Comparison of ENCODE assay signal across 32 cellular contexts in genomic region chr21:17869115-17869514, GRCh38.
"Had no signal": no experiment of that assay in that cellular context is flagged by ENCODE, and none has a peak within 500 bp of the region (broad histone marks: within the 10 kb centered on the region; RNA-seq: fewer than 3 reads in every experiment).

No MANE protein-coding gene starts in this region.

- H3K36me3 ChIP-seq: adrenal gland, brain microvascular endothelial cell, breast epithelium had no signal

- H3K27ac ChIP-seq: adrenal gland, body of pancreas, brain microvascular endothelial cell, breast epithelium, VCaP had no signal

- ATAC-seq: activated CD8-positive, alpha-beta T cell treated with anti-CD3 and anti-CD28 coated beads for 36 hours; activated naive CD4-positive, alpha-beta T cell treated with anti-CD3 and anti-CD28 coated beads, Interleukin-2, amount 50 U/mL, for 72 hours; activated T-cell treated with anti-CD3 and anti-CD28 coated beads, Interleukin-2, amount 50 U/mL, for 4 hours; activated T-cell treated with anti-CD3 and anti-CD28 coated beads, Interleukin-2, amount 50 U/mL, for 72 hours; activated T-helper 17 cell treated with anti-CD3 and anti-CD28 coated beads, Interleukin-2, amount 50 U/mL, for 72 hours; body of pancreas had no signal

- H3K27me3 ChIP-seq: adrenal gland, body of pancreas, brain microvascular endothelial cell, breast epithelium had no signal

- DNase-seq: activated B cell treated with CpG ODN at 0.5 μM for 24 hours; activated CD4-positive, alpha-beta memory T cell treated with anti-CD3 and anti-CD28 coated beads for 36 hours; activated CD4-positive, alpha-beta T cell treated with anti-CD3 and anti-CD28 coated beads for 4 hours; activated CD4-positive, alpha-beta T cell treated with anti-CD3 and anti-CD28 coated beads, Interleukin-2, amount 10 ng/mL, durations not matched to agents 24 days and 14 days; activated CD4-positive, alpha-beta T cell treated with anti-CD3 and anti-CD28 coated beads, Interleukin-2, amount 50 U/mL, for 1 hour; activated CD4-positive, alpha-beta T cell treated with anti-CD3 and anti-CD28 coated beads, Interleukin-2, amount 50 U/mL, for 4 hours; activated CD4-positive, CD25-positive, alpha-beta regulatory T cell treated with anti-CD3 and anti-CD28 coated beads, Interleukin-2, amount 50 U/mL, for 72 hours; activated CD8-positive, alpha-beta memory T cell treated with anti-CD3 and anti-CD28 coated beads, Interleukin-2, amount 50 U/mL, for 4 hours; activated CD8-positive, alpha-beta T cell treated with anti-CD3 and anti-CD28 coated beads for 36 hours; activated effector memory CD4-positive, alpha-beta T cell treated with anti-CD3 and anti-CD28 coated beads, Interleukin-2, amount 50 U/mL, for 16 hours; activated gamma-delta T cell treated with Interleukin-2 at 50 U/mL for 16 hours; activated naive CD4-positive, alpha-beta T cell; activated naive CD4-positive, alpha-beta T cell treated with anti-CD3 and anti-CD28 coated beads for 36 hours; activated naive CD4-positive, alpha-beta T cell treated with anti-CD3 and anti-CD28 coated beads, Interleukin-2, amount 50 U/mL, for 16 hours; activated naive CD8-positive, alpha-beta T cell treated with anti-CD3 and anti-CD28 coated beads for 36 hours; activated T-cell treated with anti-CD3 and anti-CD28 coated beads for 4 hours; activated T-cell treated with anti-CD3 and anti-CD28 coated beads, Interleukin-2, amount 50 U/mL, for 1 hour; activated T-cell treated with anti-CD3 and anti-CD28 coated beads, Interleukin-2, amount 50 U/mL, for 4 hours; activated T-cell treated with anti-CD3 and anti-CD28 coated beads, Interleukin-2, amount 50 U/mL, for 72 hours; adrenal gland; amniotic stem cell; aorta; body of pancreas; brain microvascular endothelial cell; central memory CD4-positive, alpha-beta T cell; T-helper 1 cell; T-helper 2 cell; T-helper 9 cell had no signal

- H3K4me3 ChIP-seq: adrenal gland, body of pancreas, breast epithelium had no signal

- H3K4me1 ChIP-seq: adrenal gland, body of pancreas, breast epithelium had no signal

- H3K9me3 ChIP-seq: adrenal gland, body of pancreas, breast epithelium had no signal
